ENCODE assay signal across 21 cellular contexts in genomic region chr3:95810468-95810867, GRCh38.
"Had no signal": no experiment of that assay in that cellular context is flagged by ENCODE, and none has a peak within 500 bp of the region (broad histone marks: within the 10 kb centered on the region; RNA-seq: fewer than 3 reads in every experiment).

No MANE protein-coding gene starts in this region.

- H3K27ac ChIP-seq: coronary artery, left lung, neutrophil, parathyroid adenoma, prostate gland, right atrium auricular region, sigmoid colon, testis, tibial artery had no signal

- H3K9ac ChIP-seq: parathyroid adenoma had no signal

- H3K27ac Mint-ChIP-seq: effector memory CD8-positive, alpha-beta T cell; mesothelial cell of epicardium; naive B cell; natural killer cell treated with Interleukin-12 subunit alpha and Interleukin-12 subunit beta and Interleukin-15 and Interleukin-18, amount 100 ng/mL, for 72 hours; stimulated activated memory B cell treated with anti-CD40 and anti-IgM and Interleukin-4, amounts not matched to agents 10 μg/mL and 1 μg/mL and 100 μg/mL, for 72 hours; type B pancreatic cell had no signal

- H3K27me3 Mint-ChIP-seq: effector memory CD8-positive, alpha-beta T cell; naive B cell; natural killer cell treated with Interleukin-12 subunit alpha and Interleukin-12 subunit beta and Interleukin-15 and Interleukin-18, amount 100 ng/mL, for 72 hours; stimulated activated memory B cell treated with anti-CD40 and anti-IgM and Interleukin-4, amounts not matched to agents 10 μg/mL and 1 μg/mL and 100 μg/mL, for 72 hours; type B pancreatic cell had no signal

- H3K4me3 ChIP-seq: coronary artery, left lung, mucosa of descending colon, prostate gland, right atrium auricular region, sigmoid colon, testis, tibial artery had no signal

- DNase-seq: effector memory CD8-positive, alpha-beta T cell; left lung; mesenchymal stem cell; mucosa of descending colon; naive B cell; sigmoid colon; stimulated activated CD4-positive, alpha-beta T cell treated with anti-CD3 and anti-CD28 coated beads, Interleukin-4, amount 100 ng/mL, for 4 hours; stimulated activated naive CD8-positive, alpha-beta T cell treated with anti-CD3 and anti-CD28 coated beads, Interleukin-15, Interleukin-2, amounts not matched to agents 100 U/mL and 50 U/mL, for 24 hours; substantia nigra; testis; tibial artery had no signal

- H3K4me3 Mint-ChIP-seq: effector memory CD8-positive, alpha-beta T cell; mesothelial cell of epicardium; naive B cell; natural killer cell treated with Interleukin-12 subunit alpha and Interleukin-12 subunit beta and Interleukin-15 and Interleukin-18, amount 100 ng/mL, for 72 hours; neural crest cell; stimulated activated memory B cell treated with anti-CD40 and anti-IgM and Interleukin-4, amounts not matched to agents 10 μg/mL and 1 μg/mL and 100 μg/mL, for 72 hours; type B pancreatic cell had no signal

- H3K9me3 ChIP-seq: left lung, mucosa of descending colon, neutrophil, prostate gland, right atrium auricular region, sigmoid colon, testis, tibial artery had no signal

- H3K27me3 ChIP-seq: left lung, neutrophil, right atrium auricular region, sigmoid colon, testis, tibial artery had no signal

- H3K36me3 Mint-ChIP-seq: mesothelial cell of epicardium; naive B cell; stimulated activated memory B cell treated with anti-CD40 and anti-IgM and Interleukin-4, amounts not matched to agents 10 μg/mL and 1 μg/mL and 100 μg/mL, for 72 hours; type B pancreatic cell had no signal

- H3K4me1 ChIP-seq: left lung, parathyroid adenoma, prostate gland, right atrium auricular region, sigmoid colon, testis, tibial artery had no signal

- H3K4me1 Mint-ChIP-seq: naive B cell; stimulated activated memory B cell treated with anti-CD40 and anti-IgM and Interleukin-4, amounts not matched to agents 10 μg/mL and 1 μg/mL and 100 μg/mL, for 72 hours had no signal

- H3K36me3 ChIP-seq: left lung, neutrophil, prostate gland, right atrium auricular region, sigmoid colon, tibial artery had no signal

- H3K79me2 ChIP-seq: parathyroid adenoma had no signal

- ATAC-seq: effector memory CD8-positive, alpha-beta T cell; left lung; mucosa of descending colon; natural killer cell treated with Interleukin-12 subunit alpha and Interleukin-12 subunit beta and Interleukin-15 and Interleukin-18, amount 100 ng/mL, for 72 hours; stimulated activated memory B cell treated with anti-CD40 and anti-IgM and Interleukin-4, amounts not matched to agents 10 μg/mL and 1 μg/mL and 100 μg/mL, for 72 hours; stimulated activated naive CD8-positive, alpha-beta T cell treated with anti-CD3 and anti-CD28 coated beads, Interleukin-15, Interleukin-2, amounts not matched to agents 100 U/mL and 50 U/mL, for 24 hours had no signal

- H2AFZ ChIP-seq: parathyroid adenoma had no signal

- H3K9me3 Mint-ChIP-seq: mesothelial cell of epicardium, type B pancreatic cell had no signal
